In genomic region chr15:45634442-45635190, GRCh38 we compare ENCODE assay signal across 8 cellular contexts. TPM values are rescaled to one million over a fixed set of nuclear protein-coding genes. Genes with fewer than 3 reads are reported as not detected.
DNase-seq lines count a peak whose midpoint lies in the region; ATAC-seq and TF ChIP-seq lines count a peak whose summit lies in the region.

TSS of gene SQOR (plus strand) at chr15:45635029. CDS start at chr15:45658924, 23,895 bp downstream.

- peak; percentile 53 for DNase-seq in GM19238 (ENCODE audit: insufficient read length, low spot score)
- peak; percentile 81 for DNase-seq in activated naive CD8-positive, alpha-beta T cell treated with anti-CD3 and anti-CD28 coated beads, Interleukin-2, amount 10 ng/mL, durations not matched to agents 7 days and 5 days
- DNase-seq in heart right ventricle = peak; percentile 83 to 86
- no peak for DNase-seq in pulmonary artery endothelial cell (ENCODE audit: low read depth, low spot score)
- peak; percentile 76 for DNase-seq in uterus

- POLR2A ChIA-PET in activated naive CD8-positive, alpha-beta T cell treated with anti-CD3 and anti-CD28 coated beads, Interleukin-2, amount 10 ng/mL, durations not matched to agents 7 days and 5 days (lab: Charles Lee) = interaction anchor here (0.7 to 2.7 kb wide), 4 partner anchors 21 to 233 kb away, joined by 3 to 14 read pairs (median 4); partner anchors contain the start of gene BLOC1S6

- H3K4me3 Mint-ChIP-seq in activated naive CD8-positive, alpha-beta T cell treated with anti-CD3 and anti-CD28 coated beads, Interleukin-2, amount 10 ng/mL, durations not matched to agents 7 days and 5 days = peak within 1 kb of the TSS; percentile 96

- no peak for TF ChIP-seq CTCF in heart right ventricle (IDR thresholded peaks at IDR 0.05)
- no peak for TF ChIP-seq CTCF in uterus (IDR thresholded peaks at IDR 0.05)

- H3K27me3 ChIP-seq in BLaER1 treated with 17β-estradiol and CSF1 and Interleukin-3, amounts not matched to agents 10 nM and 100 nM = peaks cover 0 to 14% (median 0%) of the 10 kb centered on the region in 11 experiments; a peak in 6 of 22 replicates
- no peaks in the 10 kb centered on the region for H3K27me3 ChIP-seq in heart right ventricle
- no peaks in the 10 kb centered on the region for H3K27me3 ChIP-seq in uterus

- peak within 1 kb of the TSS; percentile 61 to 90 (median 76) for H3K4me3 ChIP-seq in BLaER1 treated with 17β-estradiol and CSF1 and Interleukin-3, amounts not matched to agents 10 nM and 100 nM
- H3K4me3 ChIP-seq in heart right ventricle (peak within 1 kb of the TSS; percentile 49 to 86 (median 76)), uterus (peak within 1 kb of the TSS; percentile 70 to 74)

- peak; percentile 55 to 75 for TF ChIP-seq POLR2A in uterus (IDR thresholded peaks at IDR 0.05)

- H3K9me3 Mint-ChIP-seq in activated naive CD8-positive, alpha-beta T cell treated with anti-CD3 and anti-CD28 coated beads, Interleukin-2, amount 10 ng/mL, durations not matched to agents 7 days and 5 days = no peaks in the 10 kb centered on the region

- WGBS in heart right ventricle, 2 donors = 2 to 3% methylated on average over 53 of the region's 53 CpGs

- peaks cover 0 to 15% (median 0%) of the 10 kb centered on the region in 11 experiments; a peak in 7 of 22 replicates for H3K9me3 ChIP-seq in BLaER1 treated with 17β-estradiol and CSF1 and Interleukin-3, amounts not matched to agents 10 nM and 100 nM (replicated peaks in 1 of 11)
- H3K9me3 ChIP-seq in heart right ventricle = no peaks in the 10 kb centered on the region
- H3K9me3 ChIP-seq in uterus = no peaks in the 10 kb centered on the region

- ATAC-seq in HG03432 (IDR thresholded peaks at IDR 0.05; ENCODE audit: unreplicated experiment) (peak; percentile 80), SK-N-SH treated with all-trans-retinoic acid at 6 μM for 48 hours (peak; percentile 78), heart right ventricle (peak; percentile 89 to 95 (median 92))
- peak; percentile 69 for ATAC-seq in activated naive CD8-positive, alpha-beta T cell treated with anti-CD3 and anti-CD28 coated beads, Interleukin-2, amount 10 ng/mL, durations not matched to agents 7 days and 5 days (ENCODE audit: low read depth)

- H3K36me3 Mint-ChIP-seq in activated naive CD8-positive, alpha-beta T cell treated with anti-CD3 and anti-CD28 coated beads, Interleukin-2, amount 10 ng/mL, durations not matched to agents 7 days and 5 days = peaks cover 16% of the 10 kb centered on the region

- H3K36me3 ChIP-seq in BLaER1 treated with 17β-estradiol and CSF1 and Interleukin-3, amounts not matched to agents 10 nM and 100 nM = peaks cover 0 to 15% (median 0%) of the 10 kb centered on the region in 11 experiments; a peak in 6 of 22 replicates
- no peaks in the 10 kb centered on the region for H3K36me3 ChIP-seq in heart right ventricle
- no peaks in the 10 kb centered on the region for H3K36me3 ChIP-seq in uterus

- H3K4me1 ChIP-seq in BLaER1 treated with 17β-estradiol and CSF1 and Interleukin-3, amounts not matched to agents 10 nM and 100 nM = peaks cover 29 to 71% (median 59%) of the 10 kb centered on the region in 10 experiments
- H3K4me1 ChIP-seq in heart right ventricle (peaks cover 0 to 64% (median 34%) of the 10 kb centered on the region in 9 donors), uterus (no peaks in the 10 kb centered on the region)

- H3K9ac ChIP-seq in BLaER1 treated with 17β-estradiol and CSF1 and Interleukin-3, amounts not matched to agents 10 nM and 100 nM = peak within 1 kb of the TSS; percentile 77 to 95 (median 83)

- H3K27me3 Mint-ChIP-seq in activated naive CD8-positive, alpha-beta T cell treated with anti-CD3 and anti-CD28 coated beads, Interleukin-2, amount 10 ng/mL, durations not matched to agents 7 days and 5 days = peaks cover 5% of the 10 kb centered on the region

- peak within 1 kb of the TSS; percentile 83 to 98 (median 95) for H3K4me2 ChIP-seq in BLaER1 treated with 17β-estradiol and CSF1 and Interleukin-3, amounts not matched to agents 10 nM and 100 nM

- H3K27ac Mint-ChIP-seq in activated naive CD8-positive, alpha-beta T cell treated with anti-CD3 and anti-CD28 coated beads, Interleukin-2, amount 10 ng/mL, durations not matched to agents 7 days and 5 days = peak within 1 kb of the TSS; percentile 93

- H4K20me1 ChIP-seq in BLaER1 treated with 17β-estradiol and CSF1 and Interleukin-3, amounts not matched to agents 10 nM and 100 nM = no peaks in the 10 kb centered on the region

- H3K4me1 Mint-ChIP-seq in activated naive CD8-positive, alpha-beta T cell treated with anti-CD3 and anti-CD28 coated beads, Interleukin-2, amount 10 ng/mL, durations not matched to agents 7 days and 5 days = peaks cover 29% of the 10 kb centered on the region

- intact Hi-C loops in heart right ventricle (cut with DNase I) (loop anchor here in 3 of 10 donors (2.0 to 10.0 kb wide), 3 partner anchors 48 to 467 kb away; partner anchors contain the start of gene BLOC1S6 (in 2 of the 3)), uterus (cut with DNase I; ENCODE audit: low total_unique reads) (no loop called here)

- H3K27ac ChIP-seq in BLaER1 treated with 17β-estradiol and CSF1 and Interleukin-3, amounts not matched to agents 10 nM and 100 nM = peak within 1 kb of the TSS; percentile 66 to 98 (median 82)
- H3K27ac ChIP-seq in heart right ventricle = peak within 1 kb of the TSS; percentile 70 to 95 (median 90)
- H3K27ac ChIP-seq in uterus = peak within 1 kb of the TSS; percentile 79 to 89

TF ChIP-seq in SK-N-SH treated with all-trans-retinoic acid at 6 μM for 48 hours, 23 proteins besides CTCF, POLR2A, EP300 and RAD21:
- no peak for TF ChIP-seq SNAI2 (CRISPR knock-in tag; IDR thresholded peaks at IDR 0.05)
- TF ChIP-seq, protein P1, sequence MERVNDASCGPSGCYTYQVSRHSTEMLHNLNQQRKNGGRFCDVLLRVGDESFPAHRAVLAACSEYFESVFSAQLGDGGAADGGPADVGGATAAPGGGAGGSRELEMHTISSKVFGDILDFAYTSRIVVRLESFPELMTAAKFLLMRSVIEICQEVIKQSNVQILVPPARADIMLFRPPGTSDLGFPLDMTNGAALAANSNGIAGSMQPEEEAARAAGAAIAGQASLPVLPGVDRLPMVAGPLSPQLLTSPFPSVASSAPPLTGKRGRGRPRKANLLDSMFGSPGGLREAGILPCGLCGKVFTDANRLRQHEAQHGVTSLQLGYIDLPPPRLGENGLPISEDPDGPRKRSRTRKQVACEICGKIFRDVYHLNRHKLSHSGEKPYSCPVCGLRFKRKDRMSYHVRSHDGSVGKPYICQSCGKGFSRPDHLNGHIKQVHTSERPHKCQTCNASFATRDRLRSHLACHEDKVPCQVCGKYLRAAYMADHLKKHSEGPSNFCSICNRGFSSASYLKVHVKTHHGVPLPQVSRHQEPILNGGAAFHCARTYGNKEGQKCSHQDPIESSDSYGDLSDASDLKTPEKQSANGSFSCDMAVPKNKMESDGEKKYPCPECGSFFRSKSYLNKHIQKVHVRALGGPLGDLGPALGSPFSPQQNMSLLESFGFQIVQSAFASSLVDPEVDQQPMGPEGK (CRISPR knock-in tag; IDR thresholded peaks at IDR 0.05; ENCODE audit: borderline replicate concordance) = peak; percentile 75; the same call in 1 of the 2 replicates

RNA-seq across cellular contexts. Expression of gene SQOR, which starts in this region (rescaled TPM):
- total RNA-seq in activated naive CD8-positive, alpha-beta T cell treated with anti-CD3 and anti-CD28 coated beads, Interleukin-2, amount 10 ng/mL, durations not matched to agents 7 days and 5 days = 10 to 100 TPM; 65.6 to 66.8 TPM
- 10 to 100 TPM; 13.9 to 41.8 (median 17.5) TPM for total RNA-seq in heart right ventricle
- 10 to 100 TPM; 10.3 to 12.7 TPM for polyA plus RNA-seq in heart right ventricle
- 94.7 and 101 TPM in 2 replicates for total RNA-seq in pulmonary artery endothelial cell
- 10 to 100 TPM; 11.5 to 37.1 (median 19.3) TPM for total RNA-seq in uterus
